10 cellular contexts compared by ENCODE assay signal in the genomic region with DNA sequence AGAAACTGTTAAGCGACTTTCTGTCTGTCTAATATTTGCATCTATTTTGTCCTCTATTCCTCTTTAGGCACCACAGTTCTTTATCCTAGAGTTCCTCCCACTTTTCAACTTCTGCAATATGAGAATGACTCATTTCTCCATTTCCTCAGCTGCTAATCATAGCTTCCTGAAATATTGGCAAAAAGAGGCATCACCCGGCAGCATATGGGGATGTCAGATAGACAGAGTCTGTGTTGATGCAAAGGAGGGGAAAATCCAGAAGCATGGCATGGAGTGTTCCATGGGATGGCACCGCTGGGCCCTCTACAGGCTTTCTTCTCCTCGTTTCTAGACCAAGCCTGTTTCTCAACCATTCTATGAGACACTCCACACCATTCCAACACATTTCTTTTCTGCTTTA.
A peak's percentile ranks its signal among the peaks of the same experiment; 100 is the strongest.
DNase-seq lines count a peak whose midpoint lies in the region; ATAC-seq, FAIRE-seq and TF ChIP-seq lines count a peak whose summit lies in the region.
"Had no signal": no experiment of that assay in that cellular context is flagged by ENCODE, and none has a peak within 500 bp of the region (broad histone marks: within the 10 kb centered on the region; RNA-seq: fewer than 3 reads in every experiment).

No MANE protein-coding gene starts in this region.

- H3K36me3 ChIP-seq in OCI-LY3 (replicated peaks; ENCODE audit: low read depth, low read length) (peaks cover 24% of the 10 kb centered on the region), uterus (no peaks in the 10 kb centered on the region)

- TF ChIP-seq POLR2A in uterus (IDR thresholded peaks at IDR 0.05), result no peak

- H4K20me1 ChIP-seq in OCI-LY3 (ENCODE audit: insufficient read depth, low read length), result peaks cover 46% of the 10 kb centered on the region

- no peak overlapping the region for H3K4me3 Mint-ChIP-seq in activated CD4-positive, alpha-beta T cell treated with anti-CD3 and anti-CD28 coated beads, Interleukin-2, amount 10 ng/mL, durations not matched to agents 7 days and 5 days
- no peak overlapping the region for H3K4me3 Mint-ChIP-seq in central memory CD8-positive, alpha-beta T cell

- no peaks in the 10 kb centered on the region for H3K27me3 Mint-ChIP-seq in activated CD4-positive, alpha-beta T cell treated with anti-CD3 and anti-CD28 coated beads, Interleukin-2, amount 10 ng/mL, durations not matched to agents 7 days and 5 days
- H3K27me3 Mint-ChIP-seq in central memory CD8-positive, alpha-beta T cell, result no peaks in the 10 kb centered on the region

- H3K4me1 Mint-ChIP-seq in activated CD4-positive, alpha-beta T cell treated with anti-CD3 and anti-CD28 coated beads, Interleukin-2, amount 10 ng/mL, durations not matched to agents 7 days and 5 days, result peaks cover 78% of the 10 kb centered on the region
- H3K4me1 Mint-ChIP-seq in central memory CD8-positive, alpha-beta T cell, result peaks cover 88% of the 10 kb centered on the region

- no peak for TF ChIP-seq CTCF in OCI-LY3 (IDR thresholded peaks at IDR 0.05; ENCODE audit: low read depth, low read length)
- TF ChIP-seq CTCF in uterus (IDR thresholded peaks at IDR 0.05), result no peak

- POLR2A ChIA-PET in activated CD4-positive, alpha-beta T cell treated with anti-CD3 and anti-CD28 coated beads, Interleukin-2, amount 10 ng/mL, durations not matched to agents 7 days and 5 days (lab: Charles Lee), result no interaction called here

- H3K9me3 ChIP-seq in OCI-LY3 (ENCODE audit: insufficient read depth, low read length), result no peaks in the 10 kb centered on the region
- no peaks in the 10 kb centered on the region for H3K9me3 ChIP-seq in uterus
- H3K9me3 ChIP-seq: testis had no signal

- in situ Hi-C loops in ACHN (cut with HindIII; ENCODE audit: low pct_ligation_motif_present, low pct_unique_long_range_greater_than_20kb, low sequenced_read_pairs), result no loop called here

- no peak for ATAC-seq in central memory CD8-positive, alpha-beta T cell (replicated peaks; ENCODE audit: extremely low read depth, poor library complexity, severe bottlenecking)

- no peak for DNase-seq in activated CD4-positive, alpha-beta T cell treated with anti-CD3 and anti-CD28 coated beads, Interleukin-2, amount 10 ng/mL, durations not matched to agents 7 days and 5 days
- DNase-seq in activated CD4-positive, alpha-beta T cell treated with anti-CD3 and anti-CD28 coated beads for 48 hours, result no peak
- DNase-seq in central memory CD8-positive, alpha-beta T cell (ENCODE audit: low spot score in 2 of 2), result no peak
- peak; percentile 68 for DNase-seq in pons (ENCODE audit: low spot score)
- DNase-seq in RCC 7860 (ENCODE audit: low spot score), result no peak
- no peak for DNase-seq in uterus
- no peak for DNase-seq in ACHN
- DNase-seq: activated CD4-positive, alpha-beta T cell treated with anti-CD3 and anti-CD28 coated beads for 1 hour; testis had no signal

- H2AFZ ChIP-seq in OCI-LY3 (ENCODE audit: low read depth, low read length), result no peak overlapping the region

- peaks cover 58% of the 10 kb centered on the region for H3K79me2 ChIP-seq in OCI-LY3 (ENCODE audit: low read length)

- H3K27ac ChIP-seq in OCI-LY3 (ENCODE audit: low read length), result peak overlapping the region; percentile 24; the same call in 1 of the 2 replicates
- no peak overlapping the region for H3K27ac ChIP-seq in uterus
- H3K27ac ChIP-seq: testis had no signal

- no peaks in the 10 kb centered on the region for H3K27me3 ChIP-seq in OCI-LY3 (ENCODE audit: low read depth, low read length)
- no peaks in the 10 kb centered on the region for H3K27me3 ChIP-seq in uterus
- H3K27me3 ChIP-seq: testis had no signal

- H3K4me1 ChIP-seq in OCI-LY3 (ENCODE audit: low read length), result peaks cover 56% of the 10 kb centered on the region
- H3K4me1 ChIP-seq in uterus, result no peaks in the 10 kb centered on the region
- H3K4me1 ChIP-seq: testis had no signal

- H3K36me3 Mint-ChIP-seq in activated CD4-positive, alpha-beta T cell treated with anti-CD3 and anti-CD28 coated beads, Interleukin-2, amount 10 ng/mL, durations not matched to agents 7 days and 5 days (ENCODE audit: low read depth), result peaks cover 71% of the 10 kb centered on the region
- H3K36me3 Mint-ChIP-seq in central memory CD8-positive, alpha-beta T cell (ENCODE audit: insufficient read depth), result peaks cover 9% of the 10 kb centered on the region

- no peak for FAIRE-seq in RCC 7860 (lab: Jason Lieb, UNC)

- intact Hi-C loops in uterus (cut with DNase I; ENCODE audit: low total_unique reads), result no loop called here

- H3K4me3 ChIP-seq in OCI-LY3 (ENCODE audit: low read length), result peak overlapping the region; percentile 20; the same call in 1 of the 2 replicates
- H3K4me3 ChIP-seq in uterus, result no peak overlapping the region
- H3K4me3 ChIP-seq: testis had no signal

- H3K9ac ChIP-seq in OCI-LY3 (ENCODE audit: low read length), result no peak overlapping the region

- H3K27ac Mint-ChIP-seq in activated CD4-positive, alpha-beta T cell treated with anti-CD3 and anti-CD28 coated beads, Interleukin-2, amount 10 ng/mL, durations not matched to agents 7 days and 5 days, result peak overlapping the region; percentile 73
- H3K27ac Mint-ChIP-seq in central memory CD8-positive, alpha-beta T cell (ENCODE audit: low read depth), result peak overlapping the region; percentile 68

- CTCF ChIA-PET in activated CD4-positive, alpha-beta T cell treated with anti-CD3 and anti-CD28 coated beads, Interleukin-2, amount 10 ng/mL, durations not matched to agents 7 days and 5 days (lab: Charles Lee), result interaction anchor here (1.0 to 1.6 kb wide), 3 partner anchors 9 to 15 kb away, joined by 3 to 6 read pairs (median 6); no protein-coding TSS in a partner anchor

- peaks cover 3% of the 10 kb centered on the region for H3K9me3 Mint-ChIP-seq in activated CD4-positive, alpha-beta T cell treated with anti-CD3 and anti-CD28 coated beads, Interleukin-2, amount 10 ng/mL, durations not matched to agents 7 days and 5 days
- no peaks in the 10 kb centered on the region for H3K9me3 Mint-ChIP-seq in central memory CD8-positive, alpha-beta T cell

- peak overlapping the region; percentile 66 for H3K4me2 ChIP-seq in OCI-LY3 (ENCODE audit: low read length)
